ENCODE assay signal across 7 cellular contexts in the genomic region with DNA sequence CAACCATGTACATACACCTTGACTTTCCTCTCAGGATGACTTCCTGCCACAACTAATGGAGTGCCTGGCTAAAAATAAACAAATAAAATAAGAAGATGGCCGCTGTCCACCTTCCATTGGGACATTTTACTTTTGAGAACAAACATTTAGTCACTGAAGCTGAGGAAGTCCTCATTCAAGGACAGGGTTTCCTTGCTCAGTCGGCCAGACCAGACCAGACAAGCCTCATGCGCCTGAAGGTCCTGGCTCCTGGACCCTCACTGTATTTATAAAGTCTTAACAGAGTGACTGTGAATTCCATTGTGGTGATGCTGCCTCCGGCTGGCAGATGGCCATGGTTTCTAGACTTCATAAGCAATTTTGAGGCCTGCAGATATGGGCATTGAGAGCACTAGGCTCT.
DNase-seq lines count a peak whose midpoint lies in the region; ATAC-seq, FAIRE-seq and TF ChIP-seq lines count a peak whose summit lies in the region.

No MANE protein-coding gene starts in this region.

- POLR2A ChIA-PET in K562 (lab: Yijun Ruan, JAX): interaction anchor here (0.7 to 1.4 kb wide), 3 partner anchors 15 to 77 kb away, joined by 3 read pairs; no protein-coding TSS in a partner anchor

- no peak for FAIRE-seq in K562 (lab: Jason Lieb, UNC)

- peak overlapping the region in 1 of 2 experiments; percentile 31; a peak in 1 of 4 replicates for H3K9ac ChIP-seq in K562 (ENCODE audit: insufficient read depth in 1 of 2, low read depth in 2 of 2, low read length in 2 of 2)

- H4K20me1 ChIP-seq in K562 (replicated peaks; ENCODE audit: control insufficient read depth, insufficient read depth, low read length): no peaks in the 10 kb centered on the region

- TF ChIP-seq EP300 in K562 (IDR thresholded peaks at IDR 0.05; ENCODE audit: low read length): no peak
- TF ChIP-seq EP300 in suprapubic skin (IDR thresholded peaks at IDR 0.05): no peak

- H3K4me3 ChIP-seq in K562 (no peak overlapping the region), suprapubic skin (no peak overlapping the region)

- peak; percentile 79 for DNase-seq in HS-5 (ENCODE audit: low read depth)
- DNase-seq in K562 (ENCODE audit: extremely low read depth in 1 of 4, low spot score in 3 of 4): no peak
- DNase-seq in kidney tubule cell (ENCODE audit: low spot score): peak; percentile 93
- peak; percentile 78 to 82 for DNase-seq in suprapubic skin (ENCODE audit: low spot score in 2 of 2)
- no peak for DNase-seq in SIG-M5 treated with dmso at 0.1 percent for 504 hours (lab: John Stamatoyannopoulos, UW; ENCODE audit: unreplicated experiment)
- no peak for DNase-seq in NCI-H146 treated with DMSO at 0.1 percent for 48 hours (lab: John Stamatoyannopoulos, UW; ENCODE audit: unreplicated experiment)

- peak in 1 of 2 experiments; percentile 18; a peak in 1 of 4 replicates for TF ChIP-seq RAD21 in K562 (CRISPR knock-in tag; conservative IDR thresholded peaks at IDR 0.05 in 1 of 2, IDR thresholded peaks at IDR 0.05 in 1 of 2)

- ATAC-seq in K562 (peak; percentile 54), GM19455 (IDR thresholded peaks at IDR 0.05; ENCODE audit: unreplicated experiment) (no peak)

- no TSS peak for BruUV-seq in K562 (replicated peaks; lab: Mats Ljungman, UMichigan)

- H3K9me3 ChIP-seq in K562 (replicated peaks; ENCODE audit: control insufficient read depth, insufficient read depth, low read depth, low read length): no peaks in the 10 kb centered on the region
- H3K9me3 ChIP-seq in suprapubic skin: no peaks in the 10 kb centered on the region

- TF ChIP-seq POLR2A in K562 (conservative IDR thresholded peaks at IDR 0.05) (no peak), suprapubic skin (IDR thresholded peaks at IDR 0.05) (no peak)

- no peak overlapping the region for H3K27ac ChIP-seq in K562 (ENCODE audit: extremely low read depth, low read depth, low read length)
- H3K27ac ChIP-seq in suprapubic skin: peak overlapping the region; percentile 80

- TF ChIP-seq CTCF in K562 (IDR thresholded peaks at IDR 0.05 in 2 of 3, conservative IDR thresholded peaks at IDR 0.05 in 1 of 3; ENCODE audit: insufficient read depth in 2 of 3, low read depth in 1 of 3, low read length in 3 of 3) (no peak), suprapubic skin (IDR thresholded peaks at IDR 0.05) (no peak)

- H3K79me2 ChIP-seq in K562 (ENCODE audit: control insufficient read depth, insufficient read depth, low read length): no peaks in the 10 kb centered on the region

- no peaks in the 10 kb centered on the region for H3K9me1 ChIP-seq in K562 (ENCODE audit: control insufficient read depth, insufficient read depth, low read length)

- H3K4me1 ChIP-seq in K562 (replicated peaks in 1 of 2; ENCODE audit: control insufficient read depth in 2 of 2, insufficient read depth in 2 of 2, low read length in 2 of 2): peaks cover 0 to 2% of the 10 kb centered on the region in 2 experiments; a peak in 1 of 5 replicates
- H3K4me1 ChIP-seq in suprapubic skin: peaks cover 51% of the 10 kb centered on the region

- intact Hi-C loops in K562 (cut with micrococcal nuclease): no loop called here

- peak overlapping the region; percentile 14; the same call in 1 of the 2 replicates for H2AFZ ChIP-seq in K562 (ENCODE audit: low read depth, low read length)

- H3K36me3 ChIP-seq in K562 (ENCODE audit: control insufficient read depth, insufficient read depth, low read length): no peaks in the 10 kb centered on the region
- H3K36me3 ChIP-seq in suprapubic skin: no peaks in the 10 kb centered on the region

- no peak overlapping the region for H3K4me2 ChIP-seq in K562 (ENCODE audit: insufficient read depth, low read length)

- CTCF ChIA-PET in K562 (lab: Yijun Ruan, JAX; ENCODE audit: low intra/inter-chr PET ratio): no interaction called here

- in situ Hi-C loops in K562 (cut with MboI): no loop called here

- 67% methylated on average over 4 of the region's 4 CpGs for WGBS in K562 (ENCODE audit: insufficient coverage, low coverage, missing lambda C conversion rate)
- 38% methylated on average over 4 of the region's 4 CpGs for WGBS in suprapubic skin

- H3K27me3 ChIP-seq in K562 (ENCODE audit: control insufficient read depth in 2 of 2, insufficient read depth in 2 of 2, low read length in 2 of 2) (no peaks in the 10 kb centered on the region), suprapubic skin (no peaks in the 10 kb centered on the region)

TF ChIP-seq in K562, 482 proteins besides CTCF, POLR2A, EP300 and RAD21:
- TF ChIP-seq, protein P1, sequence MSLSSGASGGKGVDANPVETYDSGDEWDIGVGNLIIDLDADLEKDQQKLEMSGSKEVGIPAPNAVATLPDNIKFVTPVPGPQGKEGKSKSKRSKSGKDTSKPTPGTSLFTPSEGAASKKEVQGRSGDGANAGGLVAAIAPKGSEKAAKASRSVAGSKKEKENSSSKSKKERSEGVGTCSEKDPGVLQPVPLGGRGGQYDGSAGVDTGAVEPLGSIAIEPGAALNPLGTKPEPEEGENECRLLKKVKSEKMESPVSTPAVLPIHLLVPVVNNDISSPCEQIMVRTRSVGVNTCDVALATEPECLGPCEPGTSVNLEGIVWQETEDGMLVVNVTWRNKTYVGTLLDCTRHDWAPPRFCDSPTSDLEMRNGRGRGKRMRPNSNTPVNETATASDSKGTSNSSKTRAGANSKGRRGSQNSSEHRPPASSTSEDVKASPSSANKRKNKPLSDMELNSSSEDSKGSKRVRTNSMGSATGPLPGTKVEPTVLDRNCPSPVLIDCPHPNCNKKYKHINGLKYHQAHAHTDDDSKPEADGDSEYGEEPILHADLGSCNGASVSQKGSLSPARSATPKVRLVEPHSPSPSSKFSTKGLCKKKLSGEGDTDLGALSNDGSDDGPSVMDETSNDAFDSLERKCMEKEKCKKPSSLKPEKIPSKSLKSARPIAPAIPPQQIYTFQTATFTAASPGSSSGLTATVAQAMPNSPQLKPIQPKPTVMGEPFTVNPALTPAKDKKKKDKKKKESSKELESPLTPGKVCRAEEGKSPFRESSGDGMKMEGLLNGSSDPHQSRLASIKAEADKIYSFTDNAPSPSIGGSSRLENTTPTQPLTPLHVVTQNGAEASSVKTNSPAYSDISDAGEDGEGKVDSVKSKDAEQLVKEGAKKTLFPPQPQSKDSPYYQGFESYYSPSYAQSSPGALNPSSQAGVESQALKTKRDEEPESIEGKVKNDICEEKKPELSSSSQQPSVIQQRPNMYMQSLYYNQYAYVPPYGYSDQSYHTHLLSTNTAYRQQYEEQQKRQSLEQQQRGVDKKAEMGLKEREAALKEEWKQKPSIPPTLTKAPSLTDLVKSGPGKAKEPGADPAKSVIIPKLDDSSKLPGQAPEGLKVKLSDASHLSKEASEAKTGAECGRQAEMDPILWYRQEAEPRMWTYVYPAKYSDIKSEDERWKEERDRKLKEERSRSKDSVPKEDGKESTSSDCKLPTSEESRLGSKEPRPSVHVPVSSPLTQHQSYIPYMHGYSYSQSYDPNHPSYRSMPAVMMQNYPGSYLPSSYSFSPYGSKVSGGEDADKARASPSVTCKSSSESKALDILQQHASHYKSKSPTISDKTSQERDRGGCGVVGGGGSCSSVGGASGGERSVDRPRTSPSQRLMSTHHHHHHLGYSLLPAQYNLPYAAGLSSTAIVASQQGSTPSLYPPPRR (CRISPR knock-in tag; IDR thresholded peaks at IDR 0.05; ENCODE audit: borderline replicate concordance): no peak
- TF ChIP-seq CHD1 (IDR thresholded peaks at IDR 0.05; ENCODE audit: low read length) (no peak), ZEB2 (IDR thresholded peaks at IDR 0.05) (no peak), FOXK2 (conservative IDR thresholded peaks at IDR 0.05 in 1 of 2, IDR thresholded peaks at IDR 0.05 in 1 of 2; ENCODE audit: low read depth in 2 of 2) (no peak), ZNF507 (tag; conservative IDR thresholded peaks at IDR 0.05) (no peak), CREB1 (IDR thresholded peaks at IDR 0.05) (no peak), CREB1 (CRISPR knock-in tag; IDR thresholded peaks at IDR 0.05) (no peak)
- TF ChIP-seq, protein P2, sequence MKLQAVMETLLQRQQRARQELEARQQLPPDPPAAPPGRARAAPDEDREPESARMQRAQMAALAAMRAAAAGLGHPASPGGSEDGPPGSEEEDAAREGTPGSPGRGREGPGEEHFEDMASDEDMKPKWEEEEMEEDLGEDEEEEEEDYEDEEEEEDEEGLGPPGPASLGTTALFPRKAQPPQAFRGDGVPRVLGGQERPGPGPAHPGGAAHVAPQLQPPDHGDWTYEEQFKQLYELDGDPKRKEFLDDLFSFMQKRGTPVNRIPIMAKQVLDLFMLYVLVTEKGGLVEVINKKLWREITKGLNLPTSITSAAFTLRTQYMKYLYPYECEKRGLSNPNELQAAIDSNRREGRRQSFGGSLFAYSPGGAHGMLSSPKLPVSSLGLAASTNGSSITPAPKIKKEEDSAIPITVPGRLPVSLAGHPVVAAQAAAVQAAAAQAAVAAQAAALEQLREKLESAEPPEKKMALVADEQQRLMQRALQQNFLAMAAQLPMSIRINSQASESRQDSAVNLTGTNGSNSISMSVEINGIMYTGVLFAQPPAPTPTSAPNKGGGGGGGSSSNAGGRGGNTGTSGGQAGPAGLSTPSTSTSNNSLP (IDR thresholded peaks at IDR 0.05; ENCODE audit: borderline replicate concordance, low read depth, low read length): no peak
- TF ChIP-seq, protein P3, sequence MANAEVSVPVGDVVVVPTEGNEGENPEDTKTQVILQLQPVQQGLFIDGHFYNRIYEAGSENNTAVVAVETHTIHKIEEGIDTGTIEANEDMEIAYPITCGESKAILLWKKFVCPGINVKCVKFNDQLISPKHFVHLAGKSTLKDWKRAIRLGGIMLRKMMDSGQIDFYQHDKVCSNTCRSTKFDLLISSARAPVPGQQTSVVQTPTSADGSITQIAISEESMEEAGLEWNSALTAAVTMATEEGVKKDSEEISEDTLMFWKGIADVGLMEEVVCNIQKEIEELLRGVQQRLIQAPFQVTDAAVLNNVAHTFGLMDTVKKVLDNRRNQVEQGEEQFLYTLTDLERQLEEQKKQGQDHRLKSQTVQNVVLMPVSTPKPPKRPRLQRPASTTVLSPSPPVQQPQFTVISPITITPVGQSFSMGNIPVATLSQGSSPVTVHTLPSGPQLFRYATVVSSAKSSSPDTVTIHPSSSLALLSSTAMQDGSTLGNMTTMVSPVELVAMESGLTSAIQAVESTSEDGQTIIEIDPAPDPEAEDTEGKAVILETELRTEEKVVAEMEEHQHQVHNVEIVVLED (CRISPR knock-in tag; IDR thresholded peaks at IDR 0.05): no peak

Comparison
In these comparisons a context has a peak if more than half of its experiments do, and no peak if none do; other contexts are left out.
1. DNase-seq: peak in HS-5 (single experiment), kidney tubule cell (single experiment) and suprapubic skin (2 of 2); none in K562 (0 of 4), SIG-M5 treated with dmso at 0.1 percent for 504 hours (single experiment) and NCI-H146 treated with DMSO at 0.1 percent for 48 hours (single experiment).